In genomic region chr18:37578886-37579513, GRCh38 we compare ENCODE assay signal across 9 cellular contexts. TPM values are rescaled to one million over a fixed set of nuclear protein-coding genes. Genes with fewer than 3 reads are reported as not detected.
DNase-seq lines count a peak whose midpoint lies in the region; ATAC-seq and TF ChIP-seq lines count a peak whose summit lies in the region.
"Had no signal": no experiment of that assay in that cellular context is flagged by ENCODE, and none has a peak within 500 bp of the region (broad histone marks: within the 10 kb centered on the region; RNA-seq: fewer than 3 reads in every experiment).

No MANE protein-coding gene starts in this region.

- no peaks in the 10 kb centered on the region for H3K4me1 ChIP-seq in left lung

- H2AFZ ChIP-seq in SU-DHL-6 (ENCODE audit: low read depth, low read length, severe bottlenecking): no peak overlapping the region

- H3K9ac ChIP-seq in SU-DHL-6 (ENCODE audit: low read length): no peak overlapping the region

- H3F3A ChIP-seq in SU-DHL-6 (ENCODE audit: insufficient read depth): no peaks in the 10 kb centered on the region

- H3K27ac Mint-ChIP-seq in T-cell: no peak overlapping the region
- no peak overlapping the region for H3K27ac Mint-ChIP-seq in T-helper 2 cell treated with Interferon-gamma antibody and Interleukin-4, amounts not matched to agents 5 μg/mL and 100 μg/mL, for 36 hours

- no peaks in the 10 kb centered on the region for H3K79me2 ChIP-seq in SU-DHL-6 (ENCODE audit: insufficient read depth, low read length)

- CTCF ChIA-PET in T-cell (lab: Charles Lee): no interaction called here

- no peak overlapping the region for H3K4me2 ChIP-seq in SU-DHL-6 (ENCODE audit: low read depth, low read length, poor library complexity, severe bottlenecking)

- no peaks in the 10 kb centered on the region for H4K20me1 ChIP-seq in SU-DHL-6 (ENCODE audit: low read depth, low read length)

- H3K4me1 Mint-ChIP-seq in T-cell: no peaks in the 10 kb centered on the region
- H3K4me1 Mint-ChIP-seq in T-helper 2 cell treated with Interferon-gamma antibody and Interleukin-4, amounts not matched to agents 5 μg/mL and 100 μg/mL, for 36 hours (ENCODE audit: low read depth): no peaks in the 10 kb centered on the region

- peaks cover 3 to 5% of the 10 kb centered on the region in 2 donors for H3K27me3 Mint-ChIP-seq in T-cell
- no peaks in the 10 kb centered on the region for H3K27me3 Mint-ChIP-seq in T-helper 2 cell treated with Interferon-gamma antibody and Interleukin-4, amounts not matched to agents 5 μg/mL and 100 μg/mL, for 36 hours (ENCODE audit: low read depth)

- intact Hi-C loops in left lung (cut with DNase I): no loop called here

- no peaks in the 10 kb centered on the region for H3K36me3 ChIP-seq in SU-DHL-6 (ENCODE audit: low read length)
- no peaks in the 10 kb centered on the region for H3K36me3 ChIP-seq in left lung

- no peaks in the 10 kb centered on the region for H3K9me2 ChIP-seq in SU-DHL-6 (replicated peaks; ENCODE audit: insufficient read depth, low read length)

- H3K27me3 ChIP-seq in SU-DHL-6 (ENCODE audit: low read length) (no peaks in the 10 kb centered on the region), left lung (peaks cover 0 to 24% of the 10 kb centered on the region in 2 donors)

- POLR2A ChIA-PET in T-cell (lab: Charles Lee): no interaction called here

- H3K4me3 ChIP-seq in SU-DHL-6 (ENCODE audit: insufficient read depth, low read length, poor library complexity, severe bottlenecking) (no peak overlapping the region), left lung (no peak overlapping the region)

- H3K9me3 ChIP-seq in SU-DHL-6 (ENCODE audit: insufficient read depth, low read length): no peaks in the 10 kb centered on the region
- no peaks in the 10 kb centered on the region for H3K9me3 ChIP-seq in left lung

- peak; percentile 75 for TF ChIP-seq CTCF in 22Rv1 (IDR thresholded peaks at IDR 0.05)
- TF ChIP-seq CTCF in GM12874 (IDR thresholded peaks at IDR 0.05; ENCODE audit: insufficient read depth, low read depth, low read length): peak; percentile 24; the same call in 1 of the 2 replicates
- TF ChIP-seq CTCF in SU-DHL-6 (IDR thresholded peaks at IDR 0.05; ENCODE audit: insufficient read depth, low read length, poor library complexity, severe bottlenecking): peak; percentile 44
- TF ChIP-seq CTCF in left lung (IDR thresholded peaks at IDR 0.05): peak; percentile 34 to 46

- no peaks in the 10 kb centered on the region for H3K9me3 Mint-ChIP-seq in T-cell
- H3K9me3 Mint-ChIP-seq in T-helper 2 cell treated with Interferon-gamma antibody and Interleukin-4, amounts not matched to agents 5 μg/mL and 100 μg/mL, for 36 hours: no peaks in the 10 kb centered on the region

- DNase-seq in left lung (no peak), T-cell (no peak)
- DNase-seq in T-helper 2 cell treated with Interferon-gamma antibody and Interleukin-4, amounts not matched to agents 5 μg/mL and 100 μg/mL, for 36 hours (ENCODE audit: low spot score): no peak

- H3K36me3 Mint-ChIP-seq in T-cell: no peaks in the 10 kb centered on the region
- no peaks in the 10 kb centered on the region for H3K36me3 Mint-ChIP-seq in T-helper 2 cell treated with Interferon-gamma antibody and Interleukin-4, amounts not matched to agents 5 μg/mL and 100 μg/mL, for 36 hours (ENCODE audit: low read depth)

- no peak overlapping the region for H3K4me3 Mint-ChIP-seq in T-cell
- no peak overlapping the region for H3K4me3 Mint-ChIP-seq in T-helper 2 cell treated with Interferon-gamma antibody and Interleukin-4, amounts not matched to agents 5 μg/mL and 100 μg/mL, for 36 hours

- peak; percentile 53 for ATAC-seq in HG03520 (IDR thresholded peaks at IDR 0.05; ENCODE audit: unreplicated experiment)
- ATAC-seq in left lung: peak; percentile 71
- no peak for ATAC-seq in T-cell (replicated peaks in 1 of 4)
- ATAC-seq in GM21723 (IDR thresholded peaks at IDR 0.05; ENCODE audit: unreplicated experiment): no peak

- no peak overlapping the region for H3K27ac ChIP-seq in 22Rv1
- no peak overlapping the region for H3K27ac ChIP-seq in SU-DHL-6 (ENCODE audit: low read depth, low read length)
- no peak overlapping the region for H3K27ac ChIP-seq in left lung

RNA-seq across cellular contexts. Expression of gene CELF4, which starts 13.4 kb away (rescaled TPM):
- total RNA-seq in left lung (1 to 10 TPM; 1.1 to 2.1 TPM), T-cell (not detected)
- total RNA-seq: pulmonary artery endothelial cell had no signal

Comparison
In these comparisons a context has a peak if more than half of its experiments do, and no peak if none do; other contexts are left out.
1. CTCF ChIP-seq: peak in every context shown above with its lines; median percentile 75 in 22Rv1; 44 in SU-DHL-6; 40 in left lung; 24 in GM12874.
2. ATAC-seq: peak in HG03520 (single experiment) and left lung (single experiment); none in T-cell (0 of 4) and GM21723 (single experiment).